Comparison of ENCODE assay signal across 21 cellular contexts in genomic region chr2:57899898-57900297, GRCh38.
"Had no signal": no experiment of that assay in that cellular context is flagged by ENCODE, and none has a peak within 500 bp of the region (broad histone marks: within the 10 kb centered on the region; RNA-seq: fewer than 3 reads in every experiment).

No MANE protein-coding gene starts in this region.

- ATAC-seq: activated T-cell treated with anti-CD3 and anti-CD28 coated beads, Interleukin-2, amount 50 U/mL, for 4 hours; Panc1; Right ventricle myocardium inferior had no signal

- DNase-seq: activated CD4-positive, alpha-beta memory T cell treated with anti-CD3 and anti-CD28 coated beads for 36 hours; activated CD4-positive, alpha-beta T cell treated with anti-CD3 and anti-CD28 coated beads, Interleukin-2, amount 10 ng/mL, durations not matched to agents 7 days and 5 days; activated CD4-positive, CD25-positive, alpha-beta regulatory T cell; activated CD8-positive, alpha-beta memory T cell treated with anti-CD3 and anti-CD28 coated beads for 24 hours; activated effector memory CD4-positive, alpha-beta T cell treated with anti-CD3 and anti-CD28 coated beads, Interleukin-2, amount 50 U/mL, for 16 hours; activated naive CD4-positive, alpha-beta T cell treated with Interleukin-2 at 50 U/mL for 16 hours; activated T-cell treated with anti-CD3 and anti-CD28 coated beads, Interleukin-2, amount 50 U/mL, for 4 hours; amygdala; MG63; MV-4-11; NCI-H1092 treated with DMSO at 0.1 percent for 48 hours; NCI-H1417 treated with DMSO at 0.1 percent for 48 hours; NCI-H1694; NCI-H2029; NCI-H2107; NCI-H524; RPMI8226; T-helper 1 cell had no signal

- FAIRE-seq: astrocyte had no signal
